In genomic region chr22:26697151-26697550, GRCh38 we compare ENCODE assay signal across 17 cellular contexts. TPM values are rescaled to one million over a fixed set of nuclear protein-coding genes. Genes with fewer than 3 reads are reported as not detected.
A peak's percentile ranks its signal among the peaks of the same experiment; 100 is the strongest.
DNase-seq lines count a peak whose midpoint lies in the region; ATAC-seq lines count a peak whose summit lies in the region.
"Had no signal": no experiment of that assay in that cellular context is flagged by ENCODE, and none has a peak within 500 bp of the region (broad histone marks: within the 10 kb centered on the region; RNA-seq: fewer than 3 reads in every experiment).

No MANE protein-coding gene starts in this region.

- H3K4me3 Mint-ChIP-seq in CD4-positive, CD25-positive, alpha-beta regulatory T cell = no peak overlapping the region
- no peak overlapping the region for H3K4me3 Mint-ChIP-seq in stimulated activated effector memory CD8-positive, alpha-beta T cell treated with anti-CD3 and anti-CD28 coated beads, Interleukin-12 subunit alpha, Interleukin-12 subunit beta, amount 100 ng/mL, for 72 hours
- H3K4me3 Mint-ChIP-seq: CD8-positive, alpha-beta T cell had no signal

- H3K36me3 Mint-ChIP-seq in CD4-positive, CD25-positive, alpha-beta regulatory T cell = peaks cover 67% of the 10 kb centered on the region
- peaks cover 48% of the 10 kb centered on the region for H3K36me3 Mint-ChIP-seq in stimulated activated effector memory CD8-positive, alpha-beta T cell treated with anti-CD3 and anti-CD28 coated beads, Interleukin-12 subunit alpha, Interleukin-12 subunit beta, amount 100 ng/mL, for 72 hours

- no peaks in the 10 kb centered on the region for H3K9me2 ChIP-seq in Karpas-422 (replicated peaks; ENCODE audit: insufficient read depth, low read length)

- H3K27me3 ChIP-seq in CD4-positive, CD25-positive, alpha-beta regulatory T cell (ENCODE audit: control insufficient read depth, insufficient read depth, low read length) = no peaks in the 10 kb centered on the region
- H3K27me3 ChIP-seq in Karpas-422 (ENCODE audit: low read length) = no peaks in the 10 kb centered on the region

- no peaks in the 10 kb centered on the region for H4K20me1 ChIP-seq in Karpas-422 (ENCODE audit: insufficient read depth, low read depth, low read length)

- H3K4me3 ChIP-seq in CD4-positive, CD25-positive, alpha-beta regulatory T cell (ENCODE audit: low read depth, low read length) = no peak overlapping the region
- H3K4me3 ChIP-seq in Karpas-422 (ENCODE audit: low read length) = no peak overlapping the region
- H3K4me3 ChIP-seq: GM12878, GM23248 had no signal

- no peaks in the 10 kb centered on the region for H3K4me1 ChIP-seq in CD4-positive, CD25-positive, alpha-beta regulatory T cell (ENCODE audit: control insufficient read depth, insufficient read depth, low read length, poor library complexity, severe bottlenecking)
- peaks cover 8% of the 10 kb centered on the region for H3K4me1 ChIP-seq in Karpas-422 (ENCODE audit: low read length)
- H3K4me1 ChIP-seq: Caco-2 had no signal

- peak overlapping the region in 2 of 3 donors; percentile 20 to 82 for H3K27ac Mint-ChIP-seq in CD4-positive, CD25-positive, alpha-beta regulatory T cell
- H3K27ac Mint-ChIP-seq in stimulated activated effector memory CD8-positive, alpha-beta T cell treated with anti-CD3 and anti-CD28 coated beads, Interleukin-12 subunit alpha, Interleukin-12 subunit beta, amount 100 ng/mL, for 72 hours = peak overlapping the region; percentile 32
- H3K27ac Mint-ChIP-seq: CD8-positive, alpha-beta T cell had no signal

- H3K27ac ChIP-seq in CD4-positive, CD25-positive, alpha-beta regulatory T cell (ENCODE audit: insufficient read depth, low read length, poor library complexity, severe bottlenecking) = no peak overlapping the region
- H3K27ac ChIP-seq in Karpas-422 (ENCODE audit: low read length) = no peak overlapping the region
- H3K27ac ChIP-seq: GM23248 had no signal

- H3K9me3 ChIP-seq in CD4-positive, CD25-positive, alpha-beta regulatory T cell (ENCODE audit: control insufficient read depth in 2 of 2, low read length in 2 of 2) = no peaks in the 10 kb centered on the region
- H3K9me3 ChIP-seq in Karpas-422 (ENCODE audit: low read length) = no peaks in the 10 kb centered on the region

- H3K36me3 ChIP-seq in CD4-positive, CD25-positive, alpha-beta regulatory T cell (ENCODE audit: control insufficient read depth, insufficient read depth, low read length) = peaks cover 64% of the 10 kb centered on the region
- H3K36me3 ChIP-seq in Karpas-422 (ENCODE audit: insufficient read depth, low read length) = no peaks in the 10 kb centered on the region; the same call in 1 of the 2 replicates

- no peak overlapping the region for H3K9ac ChIP-seq in Karpas-422 (ENCODE audit: low read length)
- H3K9ac ChIP-seq: GM23248 had no signal

- no peak for DNase-seq in CD4-positive, CD25-positive, alpha-beta regulatory T cell
- DNase-seq in D341Med (ENCODE audit: low spot score) = peak; percentile 70
- peak; percentile 32 for DNase-seq in Karpas-422
- DNase-seq in stimulated activated effector memory CD8-positive, alpha-beta T cell treated with anti-CD3 and anti-CD28 coated beads, Interleukin-12 subunit alpha, Interleukin-12 subunit beta, amount 100 ng/mL, for 72 hours (ENCODE audit: low spot score in 2 of 2) = no peak
- no peak for DNase-seq in NCI-H748 treated with DMSO at 0.1 percent for 48 hours (lab: John Stamatoyannopoulos, UW)
- DNase-seq in NCI-H2171 treated with DMSO at 0.1 percent for 48 hours (lab: John Stamatoyannopoulos, UW) = no peak
- DNase-seq: C1 segment of cervical spinal cord; Caco-2; CD8-positive, alpha-beta T cell; DMS 273 treated with DMSO at 0.1 percent for 48 hours; DMS79; EL; GDM1; GM23248; H7; HCEC 1CT had no signal

- no peak overlapping the region for H3K4me2 ChIP-seq in Karpas-422 (ENCODE audit: low read depth, low read length, poor library complexity, severe bottlenecking)

- no peak overlapping the region for H2AFZ ChIP-seq in Karpas-422 (ENCODE audit: low read length)
- H2AFZ ChIP-seq: GM23248 had no signal

- peaks cover 15 to 68% (median 27%) of the 10 kb centered on the region in 4 donors for H3K4me1 Mint-ChIP-seq in CD4-positive, CD25-positive, alpha-beta regulatory T cell
- peaks cover 24% of the 10 kb centered on the region for H3K4me1 Mint-ChIP-seq in stimulated activated effector memory CD8-positive, alpha-beta T cell treated with anti-CD3 and anti-CD28 coated beads, Interleukin-12 subunit alpha, Interleukin-12 subunit beta, amount 100 ng/mL, for 72 hours

- ATAC-seq in CD4-positive, CD25-positive, alpha-beta regulatory T cell (ENCODE audit: low read depth in 2 of 2) = no peak
- ATAC-seq in stimulated activated effector memory CD8-positive, alpha-beta T cell treated with anti-CD3 and anti-CD28 coated beads, Interleukin-12 subunit alpha, Interleukin-12 subunit beta, amount 100 ng/mL, for 72 hours = no peak
- ATAC-seq: CD8-positive, alpha-beta T cell; GM12878 had no signal

- peaks cover 0 to 9% (median 1%) of the 10 kb centered on the region in 7 donors for H3K9me3 Mint-ChIP-seq in CD4-positive, CD25-positive, alpha-beta regulatory T cell
- H3K9me3 Mint-ChIP-seq in stimulated activated effector memory CD8-positive, alpha-beta T cell treated with anti-CD3 and anti-CD28 coated beads, Interleukin-12 subunit alpha, Interleukin-12 subunit beta, amount 100 ng/mL, for 72 hours = no peaks in the 10 kb centered on the region

- H3K79me2 ChIP-seq in Karpas-422 (ENCODE audit: low read length) = no peaks in the 10 kb centered on the region

- no peaks in the 10 kb centered on the region for H3K27me3 Mint-ChIP-seq in CD4-positive, CD25-positive, alpha-beta regulatory T cell

RNA-seq across cellular contexts. Expression of gene MIAT, which starts 39.8 kb away (rescaled TPM):
- 305 TPM for total RNA-seq in CD4-positive, CD25-positive, alpha-beta regulatory T cell
- 1 to 10 TPM; 1.4 to 3.1 (median 2.4) TPM for polyA plus RNA-seq in CD4-positive, CD25-positive, alpha-beta regulatory T cell
- 1.5 and 2.6 TPM in 2 replicates for total RNA-seq in Karpas-422 (2014; rRNA removed; shearing (Covaris generic); ENCODE audit: low replicate concordance)

Comparison
In these comparisons a context has a peak if more than half of its experiments do, and no peak if none do; other contexts are left out.
1. DNase-seq: peak in D341Med (single experiment) and Karpas-422 (single experiment); none in CD4-positive, CD25-positive, alpha-beta regulatory T cell (0 of 3), stimulated activated effector memory CD8-positive, alpha-beta T cell treated with anti-CD3 and anti-CD28 coated beads, Interleukin-12 subunit alpha, Interleukin-12 subunit beta, amount 100 ng/mL, for 72 hours (0 of 2), NCI-H748 treated with DMSO at 0.1 percent for 48 hours (single experiment) and NCI-H2171 treated with DMSO at 0.1 percent for 48 hours (single experiment).
2. RNA of gene MIAT, which starts 39.8 kb away (total RNA-seq): 305 TPM in CD4-positive, CD25-positive, alpha-beta regulatory T cell (single experiment); 1.5 to 2.6 TPM in Karpas-422; every median in the first group is over 10 times any median in the second.